In the genomic region with DNA sequence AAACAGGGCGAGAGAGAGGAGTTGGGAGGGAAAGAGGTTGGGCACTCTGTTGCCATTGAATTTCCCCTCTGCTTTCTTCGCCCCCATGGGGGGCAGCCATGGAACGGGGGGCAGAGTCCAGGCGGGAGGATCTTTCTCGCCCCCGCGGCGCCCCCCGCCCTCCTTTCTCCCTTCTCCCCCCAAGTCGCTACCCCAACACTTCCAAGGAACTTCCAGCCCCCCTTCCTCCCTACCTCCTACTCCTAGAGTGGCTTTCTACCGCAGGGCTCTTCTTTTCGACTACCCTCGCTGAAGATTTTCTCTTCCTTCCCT, we compare ENCODE assay signal across 8 cellular contexts. TPM values are rescaled to one million over a fixed set of nuclear protein-coding genes. Genes with fewer than 3 reads are reported as not detected.
A peak's percentile ranks its signal among the peaks of the same experiment; 100 is the strongest.
DNase-seq lines count a peak whose midpoint lies in the region; ATAC-seq and TF ChIP-seq lines count a peak whose summit lies in the region.

No MANE protein-coding gene starts in this region.

- no peak for DNase-seq in HFF-Myc (ENCODE audit: extremely low read depth, low read depth)
- DNase-seq in activated T-helper 2 cell treated with anti-CD3 and anti-CD28 coated beads, Interferon-gamma antibody, Interleukin-2, Interleukin-4, amounts not matched to agents 10 μg/mL and 5 μg/mL and 100 μg/mL, durations not matched to agents 14 hours and 24 hours and 36 hours (ENCODE audit: low spot score), result no peak
- DNase-seq in stimulated activated naive CD8-positive, alpha-beta T cell treated with anti-CD3 and anti-CD28 coated beads, Interleukin-15, Interleukin-2, amounts not matched to agents 100 U/mL and 50 U/mL, for 24 hours, result peak; percentile 29
- DNase-seq in COLO668 (lab: John Stamatoyannopoulos, UW; ENCODE audit: unreplicated experiment), result no peak
- DNase-seq in middle frontal gyrus (ENCODE audit: extremely low spot score, low spot score), result no peak
- DNase-seq in sciatic nerve (ENCODE audit: low spot score), result no peak
- no peak for DNase-seq in Kasumi-1 (lab: John Stamatoyannopoulos, UW)

- H3K36me3 ChIP-seq in iPS-20b (ENCODE audit: insufficient read depth, low read depth, low read length), result no peaks in the 10 kb centered on the region

- intact Hi-C loops in activated T-helper 2 cell treated with anti-CD3 and anti-CD28 coated beads, Interferon-gamma antibody, Interleukin-2, Interleukin-4, amounts not matched to agents 10 μg/mL and 5 μg/mL and 100 μg/mL, durations not matched to agents 14 hours and 24 hours and 36 hours (cut with micrococcal nuclease), result loop anchor here (1.0 to 10.0 kb wide), 8 partner anchors 46 to 424 kb away; a partner anchor contains a TSS
- intact Hi-C loops in sciatic nerve (cut with DNase I), result no loop called here

- no peaks in the 10 kb centered on the region; the same call in 1 of the 2 replicates for H3K4me1 ChIP-seq in iPS-20b (ENCODE audit: insufficient read depth, low read length)

- no peaks in the 10 kb centered on the region for H3K9me3 ChIP-seq in iPS-20b (ENCODE audit: insufficient read depth, low read depth, low read length)

- peak overlapping the region; percentile 100 for H3K9ac ChIP-seq in iPS-20b (ENCODE audit: low read depth, low read length)

- H3K4me1 Mint-ChIP-seq in activated T-helper 2 cell treated with anti-CD3 and anti-CD28 coated beads, Interferon-gamma antibody, Interleukin-2, Interleukin-4, amounts not matched to agents 10 μg/mL and 5 μg/mL and 100 μg/mL, durations not matched to agents 14 hours and 24 hours and 36 hours (ENCODE audit: low read depth), result peaks cover 18% of the 10 kb centered on the region

- no peaks in the 10 kb centered on the region for H3K27me3 Mint-ChIP-seq in activated T-helper 2 cell treated with anti-CD3 and anti-CD28 coated beads, Interferon-gamma antibody, Interleukin-2, Interleukin-4, amounts not matched to agents 10 μg/mL and 5 μg/mL and 100 μg/mL, durations not matched to agents 14 hours and 24 hours and 36 hours (ENCODE audit: low read depth)

- no peaks in the 10 kb centered on the region for H3K27me3 ChIP-seq in iPS-20b (ENCODE audit: insufficient read depth, low read length)

- TF ChIP-seq CTCF in HFF-Myc (IDR thresholded peaks at IDR 0.05; ENCODE audit: low read depth, low read length, missing control alignments), result no peak

- H3K4me3 ChIP-seq in HFF-Myc (replicated peaks; ENCODE audit: low read depth, low read length) (peak overlapping the region; percentile 76), iPS-20b (ENCODE audit: low read length) (peak overlapping the region; percentile 96)

- H3K9me3 Mint-ChIP-seq in activated T-helper 2 cell treated with anti-CD3 and anti-CD28 coated beads, Interferon-gamma antibody, Interleukin-2, Interleukin-4, amounts not matched to agents 10 μg/mL and 5 μg/mL and 100 μg/mL, durations not matched to agents 14 hours and 24 hours and 36 hours, result no peaks in the 10 kb centered on the region

- H3K27ac ChIP-seq in iPS-20b (ENCODE audit: low read length), result peak overlapping the region; percentile 99

- H3K4me3 Mint-ChIP-seq in activated T-helper 2 cell treated with anti-CD3 and anti-CD28 coated beads, Interferon-gamma antibody, Interleukin-2, Interleukin-4, amounts not matched to agents 10 μg/mL and 5 μg/mL and 100 μg/mL, durations not matched to agents 14 hours and 24 hours and 36 hours (ENCODE audit: low read depth), result peak overlapping the region; percentile 99

- H3K27ac Mint-ChIP-seq in activated T-helper 2 cell treated with anti-CD3 and anti-CD28 coated beads, Interferon-gamma antibody, Interleukin-2, Interleukin-4, amounts not matched to agents 10 μg/mL and 5 μg/mL and 100 μg/mL, durations not matched to agents 14 hours and 24 hours and 36 hours, result peak overlapping the region; percentile 100

- peaks cover 15% of the 10 kb centered on the region for H3K36me3 Mint-ChIP-seq in activated T-helper 2 cell treated with anti-CD3 and anti-CD28 coated beads, Interferon-gamma antibody, Interleukin-2, Interleukin-4, amounts not matched to agents 10 μg/mL and 5 μg/mL and 100 μg/mL, durations not matched to agents 14 hours and 24 hours and 36 hours (ENCODE audit: low read depth)

- no peak for ATAC-seq in stimulated activated naive CD8-positive, alpha-beta T cell treated with anti-CD3 and anti-CD28 coated beads, Interleukin-15, Interleukin-2, amounts not matched to agents 100 U/mL and 50 U/mL, for 24 hours
- ATAC-seq in sciatic nerve, result no peak

RNA-seq across cellular contexts. Expression of a gene that starts 0.6 kb away (rescaled TPM):
- 105 and 106 TPM in 2 replicates for total RNA-seq in activated T-helper 2 cell treated with anti-CD3 and anti-CD28 coated beads, Interferon-gamma antibody, Interleukin-2, Interleukin-4, amounts not matched to agents 10 μg/mL and 5 μg/mL and 100 μg/mL, durations not matched to agents 14 hours and 24 hours and 36 hours
- total RNA-seq in sciatic nerve, result 98.2 TPM
